In the genomic region with DNA sequence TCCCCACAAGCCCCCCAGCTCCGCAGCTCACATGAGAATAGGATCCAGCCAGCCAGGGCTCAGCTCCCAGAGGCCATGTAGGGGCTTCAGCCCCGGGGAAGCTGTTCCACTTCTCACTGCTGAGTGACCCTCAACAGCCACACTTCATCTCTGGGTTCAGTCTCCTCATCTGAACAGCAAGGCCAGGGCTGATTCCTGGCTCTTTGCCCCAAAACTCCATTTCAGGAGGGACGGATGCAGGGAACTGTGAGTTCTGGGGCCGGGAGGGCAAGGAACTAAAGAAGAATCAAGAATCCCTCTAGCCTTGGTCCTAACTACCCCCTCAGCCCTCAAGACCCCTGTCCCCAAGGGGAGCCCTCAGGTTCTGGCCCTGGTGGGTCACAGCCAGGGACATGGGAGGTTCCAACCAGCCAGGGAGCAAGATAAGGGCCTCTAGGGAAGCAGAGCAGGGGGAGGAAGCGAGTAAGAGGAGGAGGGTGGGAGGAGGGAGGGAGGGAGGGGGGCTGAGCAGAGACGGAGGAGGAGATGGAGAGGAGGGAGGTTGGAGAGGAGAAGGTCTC, we compare ENCODE assay signal across 18 cellular contexts.
A peak's percentile ranks its signal among the peaks of the same experiment; 100 is the strongest.
DNase-seq lines count a peak whose midpoint lies in the region; ATAC-seq and TF ChIP-seq lines count a peak whose summit lies in the region.
"Had no signal": no experiment of that assay in that cellular context is flagged by ENCODE, and none has a peak within 500 bp of the region (broad histone marks: within the 10 kb centered on the region; RNA-seq: fewer than 3 reads in every experiment).

No MANE protein-coding gene starts in this region.

- H3K9ac ChIP-seq in HUES48 (ENCODE audit: low read depth, low read length): no peak overlapping the region

- peaks cover 12% of the 10 kb centered on the region for H3K4me1 ChIP-seq in HUES48 (ENCODE audit: control insufficient read depth, insufficient read depth, low read length)

- no peak for ATAC-seq in stimulated activated effector memory CD8-positive, alpha-beta T cell treated with anti-CD3 and anti-CD28 coated beads, Interleukin-12 subunit alpha, Interleukin-12 subunit beta, amount 100 ng/mL, for 72 hours
- ATAC-seq: mucosa of descending colon had no signal

- H3K27ac Mint-ChIP-seq in stimulated activated effector memory CD8-positive, alpha-beta T cell treated with anti-CD3 and anti-CD28 coated beads, Interleukin-12 subunit alpha, Interleukin-12 subunit beta, amount 100 ng/mL, for 72 hours: peak overlapping the region; percentile 39
- H3K27ac Mint-ChIP-seq: activated B cell treated with CpG ODN at 0.5 μM for 24 hours; activated CD4-positive, alpha-beta memory T cell treated with anti-CD3 and anti-CD28 coated beads for 36 hours; dendritic cell treated with granulocyte-macrophage colony-stimulating factor and Interleukin-4, amounts not matched to agents 40 ng/mL and 50 ng/mL, for 4 days; immature natural killer cell; T-helper 2 cell treated with Interferon-gamma antibody and Interleukin-4, amounts not matched to agents 5 μg/mL and 100 μg/mL, for 36 hours had no signal

- DNase-seq in WERI-Rb-1 (no peak), left kidney (ENCODE audit: low read depth, low spot score) (peak; percentile 44), GDM1 (lab: John Stamatoyannopoulos, UW) (no peak), NCI-H1105 (lab: John Stamatoyannopoulos, UW) (no peak)
- no peak for DNase-seq in stimulated activated effector memory CD8-positive, alpha-beta T cell treated with anti-CD3 and anti-CD28 coated beads, Interleukin-12 subunit alpha, Interleukin-12 subunit beta, amount 100 ng/mL, for 72 hours (ENCODE audit: low spot score in 2 of 2)
- DNase-seq in stimulated activated CD4-positive, alpha-beta T cell treated with anti-CD3 and anti-CD28 coated beads, Interleukin-12 subunit alpha, Interleukin-12 subunit beta, amount 100 ng/mL, for 4 hours: no peak
- DNase-seq: activated B cell treated with CpG ODN at 0.5 μM for 24 hours; activated CD4-positive, alpha-beta memory T cell treated with anti-CD3 and anti-CD28 coated beads for 36 hours; activated gamma-delta T cell; immature natural killer cell; mucosa of descending colon; NCI-H526; retina; RPMI8226 had no signal

- H3K36me3 Mint-ChIP-seq in stimulated activated effector memory CD8-positive, alpha-beta T cell treated with anti-CD3 and anti-CD28 coated beads, Interleukin-12 subunit alpha, Interleukin-12 subunit beta, amount 100 ng/mL, for 72 hours: peaks cover 7% of the 10 kb centered on the region
- H3K36me3 Mint-ChIP-seq: activated CD4-positive, alpha-beta memory T cell treated with anti-CD3 and anti-CD28 coated beads for 36 hours; CD14-positive monocyte; immature natural killer cell had no signal

- H3K4me3 Mint-ChIP-seq in stimulated activated effector memory CD8-positive, alpha-beta T cell treated with anti-CD3 and anti-CD28 coated beads, Interleukin-12 subunit alpha, Interleukin-12 subunit beta, amount 100 ng/mL, for 72 hours: no peak overlapping the region
- H3K4me3 Mint-ChIP-seq: activated B cell treated with CpG ODN at 0.5 μM for 24 hours; activated CD4-positive, alpha-beta memory T cell treated with anti-CD3 and anti-CD28 coated beads for 36 hours; dendritic cell treated with granulocyte-macrophage colony-stimulating factor and Interleukin-4, amounts not matched to agents 40 ng/mL and 50 ng/mL, for 4 days; immature natural killer cell; T-helper 2 cell treated with Interferon-gamma antibody and Interleukin-4, amounts not matched to agents 5 μg/mL and 100 μg/mL, for 36 hours had no signal

- H3K4me3 ChIP-seq in HUES48 (ENCODE audit: low read depth, low read length) (no peak overlapping the region), WERI-Rb-1 (ENCODE audit: low read depth, low read length) (no peak overlapping the region)
- H3K4me3 ChIP-seq: mucosa of descending colon had no signal

- H3K9me3 ChIP-seq in HUES48 (ENCODE audit: control insufficient read depth, insufficient read depth, low read length) (no peaks in the 10 kb centered on the region), WERI-Rb-1 (ENCODE audit: severe bottlenecking) (no peaks in the 10 kb centered on the region)
- H3K9me3 ChIP-seq: mucosa of descending colon had no signal

- H3K36me3 ChIP-seq in HUES48 (ENCODE audit: control insufficient read depth, insufficient read depth, low read length) (no peaks in the 10 kb centered on the region), WERI-Rb-1 (no peaks in the 10 kb centered on the region)

- peaks cover 5% of the 10 kb centered on the region for H3K9me3 Mint-ChIP-seq in stimulated activated effector memory CD8-positive, alpha-beta T cell treated with anti-CD3 and anti-CD28 coated beads, Interleukin-12 subunit alpha, Interleukin-12 subunit beta, amount 100 ng/mL, for 72 hours
- H3K9me3 Mint-ChIP-seq: activated B cell treated with CpG ODN at 0.5 μM for 24 hours; activated CD4-positive, alpha-beta memory T cell treated with anti-CD3 and anti-CD28 coated beads for 36 hours; dendritic cell treated with granulocyte-macrophage colony-stimulating factor and Interleukin-4, amounts not matched to agents 40 ng/mL and 50 ng/mL, for 4 days; immature natural killer cell; T-helper 2 cell treated with Interferon-gamma antibody and Interleukin-4, amounts not matched to agents 5 μg/mL and 100 μg/mL, for 36 hours had no signal

- H3K27ac ChIP-seq in HUES48 (ENCODE audit: low read depth, low read length): peak overlapping the region; percentile 29
- peak overlapping the region; percentile 55 for H3K27ac ChIP-seq in WERI-Rb-1

- no peak for TF ChIP-seq CTCF in WERI-Rb-1 (IDR thresholded peaks at IDR 0.05; ENCODE audit: low read depth, low read length)

- H3K27me3 ChIP-seq in HUES48 (ENCODE audit: control insufficient read depth, insufficient read depth, low read length) (no peaks in the 10 kb centered on the region), WERI-Rb-1 (ENCODE audit: insufficient read depth, low read depth, severe bottlenecking) (no peaks in the 10 kb centered on the region)

- H3K4me1 Mint-ChIP-seq in stimulated activated effector memory CD8-positive, alpha-beta T cell treated with anti-CD3 and anti-CD28 coated beads, Interleukin-12 subunit alpha, Interleukin-12 subunit beta, amount 100 ng/mL, for 72 hours: peaks cover 11% of the 10 kb centered on the region
